18 cellular contexts compared by ENCODE assay signal in genomic region chr12:44457465-44457864, GRCh38.
"Had no signal": no experiment of that assay in that cellular context is flagged by ENCODE, and none has a peak within 500 bp of the region (broad histone marks: within the 10 kb centered on the region; RNA-seq: fewer than 3 reads in every experiment).

No MANE protein-coding gene starts in this region.

- H3K9me3 ChIP-seq: body of pancreas, neutrophil, right lobe of liver, thoracic aorta had no signal

- H3K4me1 ChIP-seq: body of pancreas, right lobe of liver had no signal

- DNase-seq: activated CD4-positive, alpha-beta T cell treated with anti-CD3 and anti-CD28 coated beads for 4 hours; activated CD4-positive, alpha-beta T cell treated with anti-CD3 and anti-CD28 coated beads, Interleukin-2, amount 50 U/mL, for 4 hours; activated CD8-positive, alpha-beta memory T cell treated with anti-CD3 and anti-CD28 coated beads for 24 hours; activated effector memory CD4-positive, alpha-beta T cell treated with Interleukin-2 at 50 U/mL for 16 hours; activated naive CD4-positive, alpha-beta T cell treated with Interleukin-2 at 50 U/mL for 16 hours; anterior cingulate cortex; body of pancreas; dermis blood vessel endothelial cell; effector CD4-positive, alpha-beta T cell; left cardiac atrium; left ventricle myocardium superior; right lobe of liver; stimulated activated CD4-positive, alpha-beta T cell treated with anti-CD3 and anti-CD28 coated beads, Interleukin-12 subunit alpha, Interleukin-12 subunit beta, amount 100 ng/mL, for 4 hours; stimulated activated CD4-positive, alpha-beta T cell treated with anti-CD3 and anti-CD28 coated beads, Interleukin-4, amount 100 ng/mL, for 1 hour; trophoblast cell had no signal

- H3K36me3 ChIP-seq: neutrophil, right lobe of liver, thoracic aorta had no signal

- H3K27ac ChIP-seq: body of pancreas, neutrophil, right lobe of liver, skin epidermis, thoracic aorta had no signal

- H3K27me3 ChIP-seq: body of pancreas, neutrophil, right lobe of liver had no signal

- H3K4me3 ChIP-seq: body of pancreas, right lobe of liver, skin epidermis, thoracic aorta had no signal
